ENCODE assay signal across 1 cellular context in genomic region chr14:20782280-20782890, GRCh38.
TF ChIP-seq lines count a peak whose summit lies in the region.

No MANE protein-coding gene starts in this region.

TF ChIP-seq in HepG2, 621 proteins besides CTCF, POLR2A, EP300 and RAD21:
- no peak for TF ChIP-seq ZNF792 (CRISPR knock-in tag; IDR thresholded peaks at IDR 0.05)
- no peak for TF ChIP-seq ZNF639 (CRISPR knock-in tag; conservative IDR thresholded peaks at IDR 0.05)
- TF ChIP-seq NR3C1 (CRISPR knock-in tag; IDR thresholded peaks at IDR 0.05): no peak
- no peak for TF ChIP-seq ARNT (IDR thresholded peaks at IDR 0.05)
- TF ChIP-seq ZNF777 (CRISPR knock-in tag; IDR thresholded peaks at IDR 0.05): no peak
- no peak for TF ChIP-seq ZNF674 (CRISPR knock-in tag; IDR thresholded peaks at IDR 0.05; ENCODE audit: low read depth)
